19 cellular contexts compared by ENCODE assay signal in genomic region chr13:94959616-94960015, GRCh38.
A peak's percentile ranks its signal among the peaks of the same experiment; 100 is the strongest.
DNase-seq lines count a peak whose midpoint lies in the region; FAIRE-seq and TF ChIP-seq lines count a peak whose summit lies in the region.
"Had no signal": no experiment of that assay in that cellular context is flagged by ENCODE, and none has a peak within 500 bp of the region (broad histone marks: within the 10 kb centered on the region; RNA-seq: fewer than 3 reads in every experiment).

No MANE protein-coding gene starts in this region.

- no peak overlapping the region for H2BK120ac ChIP-seq in neuronal stem cell (ENCODE audit: low read depth, low read length)

- H3K27ac ChIP-seq in neuronal stem cell (replicated peaks; ENCODE audit: low read length) (no peak overlapping the region), vagina (no peak overlapping the region)
- H3K27ac ChIP-seq: 22Rv1, BLaER1 had no signal

- peak; percentile 57 for DNase-seq in Ammon's horn (ENCODE audit: low spot score)
- no peak for DNase-seq in bronchial epithelial cell (ENCODE audit: low read depth)
- DNase-seq in hypothalamus (lab: John Stamatoyannopoulos, UW) = peak in 31 of 51 donors; percentile 1 to 45 (median 20)
- DNase-seq in neuronal stem cell (ENCODE audit: low spot score) = no peak
- no peak for DNase-seq in NCI-H748 (lab: John Stamatoyannopoulos, UW; ENCODE audit: unreplicated experiment)
- no peak for DNase-seq in D341Med (ENCODE audit: low spot score)
- no peak for DNase-seq in vagina (ENCODE audit: extremely low spot score in 2 of 2)
- no peak for DNase-seq in NCI-H2107 treated with DMSO at 0.1 percent for 48 hours (lab: John Stamatoyannopoulos, UW; ENCODE audit: unreplicated experiment)
- DNase-seq: Caco-2; CD8-positive, alpha-beta memory T cell; DMS53; GF-D8; HCEC 1CT; HFFc6 had no signal

- no peak overlapping the region for H2AK5ac ChIP-seq in neuronal stem cell (ENCODE audit: low read depth, low read length)

- H4K8ac ChIP-seq in neuronal stem cell (ENCODE audit: low read depth, low read length) = no peak overlapping the region

- TF ChIP-seq CTCF in bronchial epithelial cell (IDR thresholded peaks at IDR 0.05; ENCODE audit: insufficient read depth, low read length, severe bottlenecking) (no peak), vagina (IDR thresholded peaks at IDR 0.05) (no peak)

- peak; percentile 13 for FAIRE-seq in bronchial epithelial cell (lab: Jason Lieb, UNC)
- FAIRE-seq: GM19239, H1, HTR-8/SVneo had no signal

- no peak overlapping the region for H2BK15ac ChIP-seq in neuronal stem cell (ENCODE audit: low read length)

- H3K14ac ChIP-seq in neuronal stem cell (ENCODE audit: low read length) = no peak overlapping the region

- H3K36me3 ChIP-seq in bronchial epithelial cell (ENCODE audit: control insufficient read depth, insufficient read depth, low read length) (no peaks in the 10 kb centered on the region), neuronal stem cell (replicated peaks in 1 of 2; ENCODE audit: control insufficient read depth in 2 of 2, insufficient read depth in 2 of 2, low read length in 2 of 2) (no peaks in the 10 kb centered on the region), vagina (no peaks in the 10 kb centered on the region)
- H3K36me3 ChIP-seq: BLaER1 had no signal

- H3K79me1 ChIP-seq in neuronal stem cell (ENCODE audit: low read depth, low read length) = no peaks in the 10 kb centered on the region

- no peak overlapping the region for H3K23ac ChIP-seq in neuronal stem cell (ENCODE audit: low read depth, low read length, poor library complexity)

- no peak overlapping the region for H3K18ac ChIP-seq in neuronal stem cell (ENCODE audit: low read length)

- H3K9ac ChIP-seq in neuronal stem cell (ENCODE audit: low read depth, low read length, poor library complexity) = no peak overlapping the region
- H3K9ac ChIP-seq: BLaER1 had no signal

- intact Hi-C loops in vagina (cut with DNase I) = no loop called here

- H3K4me3 ChIP-seq in bronchial epithelial cell (ENCODE audit: low read depth, low read length) (no peak overlapping the region), neuronal stem cell (ENCODE audit: low read length in 2 of 2) (no peak overlapping the region), vagina (no peak overlapping the region)
- H3K4me3 ChIP-seq: BLaER1 had no signal

- H3K9me3 ChIP-seq in neuronal stem cell (replicated peaks in 1 of 2; ENCODE audit: control insufficient read depth in 2 of 2, insufficient read depth in 1 of 2, low read depth in 1 of 2, low read length in 2 of 2) (peaks cover 4 to 11% of the 10 kb centered on the region in 2 donors), vagina (no peaks in the 10 kb centered on the region)
- H3K9me3 ChIP-seq: BLaER1, Caco-2 had no signal

- H2BK12ac ChIP-seq in neuronal stem cell (ENCODE audit: low read length) = no peak overlapping the region

- no peak overlapping the region for H2BK5ac ChIP-seq in neuronal stem cell (ENCODE audit: low read length)

- H3K4me1 ChIP-seq in neuronal stem cell (ENCODE audit: control insufficient read depth in 2 of 2, insufficient read depth in 1 of 2, low read depth in 1 of 2, low read length in 2 of 2) (peaks cover 9 to 12% of the 10 kb centered on the region in 2 donors), vagina (no peaks in the 10 kb centered on the region)
- H3K4me1 ChIP-seq: BLaER1, Caco-2 had no signal

- peak overlapping the region; percentile 66 for H2AFZ ChIP-seq in neuronal stem cell (ENCODE audit: low read length)

- no peaks in the 10 kb centered on the region for H3K27me3 ChIP-seq in bronchial epithelial cell (ENCODE audit: control insufficient read depth, insufficient read depth, low read length)
- no peaks in the 10 kb centered on the region for H3K27me3 ChIP-seq in neuronal stem cell (ENCODE audit: control insufficient read depth in 3 of 3, insufficient read depth in 3 of 3, low read depth in 1 of 3, low read length in 3 of 3)
- H3K27me3 ChIP-seq in vagina = no peaks in the 10 kb centered on the region
- H3K27me3 ChIP-seq: BLaER1 had no signal

- no CpG with 5 or more reads among the region's 4 CpGs for WGBS in neuronal stem cell (ENCODE audit: extremely low coverage in 2 of 2, insufficient read length in 2 of 2, insufficient replicate concordance in 1 of 2), 2 donors

- no peak overlapping the region for H4K91ac ChIP-seq in neuronal stem cell (ENCODE audit: low read depth, low read length, poor library complexity)

- no peak for TF ChIP-seq POLR2A in vagina (IDR thresholded peaks at IDR 0.05)

- no peak overlapping the region for H3K4ac ChIP-seq in neuronal stem cell (ENCODE audit: low read length)

- H3K4me2 ChIP-seq in neuronal stem cell (ENCODE audit: insufficient read depth, low read length, poor library complexity, severe bottlenecking) = no peak overlapping the region
- H3K4me2 ChIP-seq: BLaER1 had no signal

Comparison
In these comparisons a context has a peak if more than half of its experiments do, and no peak if none do; other contexts are left out.
1. DNase-seq: peak in Ammon's horn (single experiment) and hypothalamus (31 of 51); none in bronchial epithelial cell (single experiment), neuronal stem cell (single experiment), NCI-H748 (single experiment), D341Med (single experiment), vagina (0 of 2) and NCI-H2107 treated with DMSO at 0.1 percent for 48 hours (single experiment).